16 cellular contexts compared by ENCODE assay signal in genomic region chr1:54579337-54579781, GRCh38. TPM values are rescaled to one million over a fixed set of nuclear protein-coding genes. Genes with fewer than 3 reads are reported as not detected.
DNase-seq lines count a peak whose midpoint lies in the region; ATAC-seq, FAIRE-seq and TF ChIP-seq lines count a peak whose summit lies in the region.
"Had no signal": no experiment of that assay in that cellular context is flagged by ENCODE, and none has a peak within 500 bp of the region (broad histone marks: within the 10 kb centered on the region; RNA-seq: fewer than 3 reads in every experiment).

No MANE protein-coding gene starts in this region.

- TF ChIP-seq CTCF in HEK293 (tag by site-specific recombination; IDR thresholded peaks at IDR 0.05) (no peak), kidney (IDR thresholded peaks at IDR 0.05; ENCODE audit: borderline replicate concordance, extremely low read depth, insufficient read depth) (no peak), smooth muscle cell (IDR thresholded peaks at IDR 0.05; ENCODE audit: borderline replicate concordance, insufficient read depth, poor library complexity, severe bottlenecking) (no peak)

- H3K79me2 ChIP-seq in smooth muscle cell (ENCODE audit: low read depth) = no peaks in the 10 kb centered on the region
- H3K79me2 ChIP-seq: parathyroid adenoma had no signal

- H4K20me1 ChIP-seq in smooth muscle cell (ENCODE audit: low read depth) = no peaks in the 10 kb centered on the region

- WGBS in smooth muscle cell (ENCODE audit: low lambda C conversion rate) = 46% methylated on average over 4 of the region's 4 CpGs

- H3K36me3 ChIP-seq in HEK293 (ENCODE audit: control insufficient read depth in 2 of 2, insufficient read depth in 1 of 2, low read length in 2 of 2) (no peaks in the 10 kb centered on the region), kidney (ENCODE audit: control insufficient read depth in 1 of 2, insufficient read depth in 2 of 2, low read length in 2 of 2) (no peaks in the 10 kb centered on the region), smooth muscle cell (ENCODE audit: low read depth) (no peaks in the 10 kb centered on the region)

- H3K9ac ChIP-seq in kidney (ENCODE audit: low read length in 2 of 2) (no peak overlapping the region), smooth muscle cell (ENCODE audit: low read depth) (no peak overlapping the region)
- H3K9ac ChIP-seq: parathyroid adenoma had no signal

- no peaks in the 10 kb centered on the region for H3F3A ChIP-seq in smooth muscle cell (ENCODE audit: low read depth)

- no peak for FAIRE-seq in kidney (lab: Jason Lieb, UNC)
- FAIRE-seq: endothelial cell of umbilical vein had no signal

- H3K4me3 ChIP-seq in HEK293 (ENCODE audit: low read depth, low read length) (no peak overlapping the region), kidney (ENCODE audit: low read length in 2 of 2) (no peak overlapping the region), smooth muscle cell (no peak overlapping the region)

- peak; percentile 39 for DNase-seq in kidney
- DNase-seq in smooth muscle cell (lab: John Stamatoyannopoulos, UW; ENCODE audit: unreplicated experiment) = no peak
- no peak for DNase-seq in NOMO-1 treated with DMSO at 0.1 percent for 48 hours (lab: John Stamatoyannopoulos, UW; ENCODE audit: unreplicated experiment)
- no peak for DNase-seq in NCI-H1105 treated with DMSO at 0.1 percent for 48 hours (lab: John Stamatoyannopoulos, UW)
- no peak for DNase-seq in NCI-H1930 (lab: John Stamatoyannopoulos, UW)
- DNase-seq: activated CD8-positive, alpha-beta memory T cell treated with anti-CD3 and anti-CD28 coated beads for 24 hours; Caco-2; kidney glomerular epithelial cell had no signal

- CTCF ChIA-PET in HEK293 (lab: Yijun Ruan, JAX) = no interaction called here

- H3K4me1 ChIP-seq in HEK293 (ENCODE audit: control insufficient read depth, insufficient read depth, low read length) = no peaks in the 10 kb centered on the region
- H3K4me1 ChIP-seq in kidney (ENCODE audit: control insufficient read depth in 1 of 2, insufficient read depth in 1 of 2, low read depth in 1 of 2, low read length in 2 of 2) = peaks cover 38 to 46% of the 10 kb centered on the region in 2 donors
- H3K4me1 ChIP-seq in smooth muscle cell (ENCODE audit: low read depth) = peaks cover 15% of the 10 kb centered on the region
- H3K4me1 ChIP-seq: Caco-2 had no signal

- H3K9me3 ChIP-seq in HEK293 (ENCODE audit: control insufficient read depth, insufficient read depth, low read depth, low read length) (no peaks in the 10 kb centered on the region), kidney (ENCODE audit: control insufficient read depth in 1 of 2, low read length in 2 of 2) (no peaks in the 10 kb centered on the region), smooth muscle cell (replicated peaks; ENCODE audit: low read depth) (no peaks in the 10 kb centered on the region)
- H3K9me3 ChIP-seq: Caco-2 had no signal

- H2AFZ ChIP-seq in smooth muscle cell (ENCODE audit: low read depth) = no peak overlapping the region
- H2AFZ ChIP-seq: parathyroid adenoma had no signal

- no peaks in the 10 kb centered on the region for H3K27me3 ChIP-seq in smooth muscle cell (ENCODE audit: low read depth)

- no peak for ATAC-seq in GM21825 (IDR thresholded peaks at IDR 0.05; ENCODE audit: unreplicated experiment)
- ATAC-seq: activated T-helper 17 cell treated with anti-CD3 and anti-CD28 coated beads, Interleukin-2, amount 50 U/mL, for 72 hours had no signal

- H3K27ac ChIP-seq in HEK293 (ENCODE audit: extremely low read depth, low read depth, low read length) (no peak overlapping the region), cingulate gyrus (ENCODE audit: low read depth, low read length) (peak overlapping the region; percentile 25), kidney (ENCODE audit: low read depth in 2 of 2, low read length in 2 of 2) (peak overlapping the region in 1 of 2 donors; percentile 33), smooth muscle cell (ENCODE audit: low read depth) (no peak overlapping the region)
- H3K27ac ChIP-seq: parathyroid adenoma had no signal

- H3K4me2 ChIP-seq in smooth muscle cell = peak overlapping the region; percentile 26

- intact Hi-C loops in kidney (cut with DNase I) = no loop called here

- POLR2A ChIA-PET in HEK293 (lab: Yijun Ruan, JAX) = no interaction called here

TF ChIP-seq in HEK293, 187 proteins besides CTCF, POLR2A, EP300 and RAD21:
- no peak for TF ChIP-seq ZNF513 (tag by site-specific recombination; IDR thresholded peaks at IDR 0.05)
- TF ChIP-seq PRDM10 (tag by site-specific recombination; IDR thresholded peaks at IDR 0.05) = no peak
- TF ChIP-seq ZNF555 (tag by site-specific recombination; conservative IDR thresholded peaks at IDR 0.05) = no peak
- TF ChIP-seq ZBTB20 (tag by site-specific recombination; IDR thresholded peaks at IDR 0.05) = no peak
- TF ChIP-seq ZFHX2 (tag by site-specific recombination; conservative IDR thresholded peaks at IDR 0.05) = peak; percentile 58
- TF ChIP-seq EGR2 (tag by site-specific recombination; IDR thresholded peaks at IDR 0.05; ENCODE audit: low read depth) = peak; percentile 49; the same call in 1 of the 2 replicates
- no peak for TF ChIP-seq SCRT2 (tag by site-specific recombination; IDR thresholded peaks at IDR 0.05)
- TF ChIP-seq ZNF274 (IDR thresholded peaks at IDR 0.05; ENCODE audit: low read length) = no peak
- TF ChIP-seq ZNF274 (tag by site-specific recombination; IDR thresholded peaks at IDR 0.05; ENCODE audit: borderline replicate concordance) = no peak
- no peak for TF ChIP-seq MZF1 (tag by site-specific recombination; IDR thresholded peaks at IDR 0.05; ENCODE audit: borderline replicate concordance)
- TF ChIP-seq ZBTB17 (tag by site-specific recombination; IDR thresholded peaks at IDR 0.05) = no peak
- no peak for TF ChIP-seq ZNF416 (tag by site-specific recombination; IDR thresholded peaks at IDR 0.05)
- no peak for TF ChIP-seq TCF7L2 (IDR thresholded peaks at IDR 0.05; ENCODE audit: borderline replicate concordance, low read depth, low read length)
- TF ChIP-seq ZNF776 (tag by site-specific recombination; IDR thresholded peaks at IDR 0.05; ENCODE audit: borderline replicate concordance) = no peak

RNA-seq across cellular contexts. Expression of gene ACOT11, which starts 31.3 kb away (rescaled TPM):
- total RNA-seq in kidney (24.6 TPM), smooth muscle cell (4.8 TPM in 2 replicates)
- polyA plus RNA-seq in kidney (ENCODE audit: insufficient read depth, low read depth, low replicate concordance) (31.1 TPM), smooth muscle cell (1.6 and 8.8 TPM in 2 replicates)

RNA-seq across cellular contexts. Expression of gene FAM151A, which starts 44.0 kb away (rescaled TPM):
- not detected for total RNA-seq in kidney
- polyA plus RNA-seq in kidney (ENCODE audit: insufficient read depth, low read depth, low replicate concordance) = 237 TPM
- total RNA-seq in smooth muscle cell = not detected in 2 replicates
- not detected in 2 replicates for polyA plus RNA-seq in smooth muscle cell
- total RNA-seq: activated T-helper 17 cell treated with anti-CD3 and anti-CD28 coated beads, Interleukin-2, amount 50 U/mL, for 72 hours; endothelial cell of umbilical vein; H4; T-helper 2 cell treated with Interferon-gamma antibody and Interleukin-4, amounts not matched to agents 100 ng/mL and 5 ng/mL, for 36 hours had no signal
- polyA plus RNA-seq: endothelial cell of umbilical vein had no signal
